8 cellular contexts compared by ENCODE assay signal in the genomic region with DNA sequence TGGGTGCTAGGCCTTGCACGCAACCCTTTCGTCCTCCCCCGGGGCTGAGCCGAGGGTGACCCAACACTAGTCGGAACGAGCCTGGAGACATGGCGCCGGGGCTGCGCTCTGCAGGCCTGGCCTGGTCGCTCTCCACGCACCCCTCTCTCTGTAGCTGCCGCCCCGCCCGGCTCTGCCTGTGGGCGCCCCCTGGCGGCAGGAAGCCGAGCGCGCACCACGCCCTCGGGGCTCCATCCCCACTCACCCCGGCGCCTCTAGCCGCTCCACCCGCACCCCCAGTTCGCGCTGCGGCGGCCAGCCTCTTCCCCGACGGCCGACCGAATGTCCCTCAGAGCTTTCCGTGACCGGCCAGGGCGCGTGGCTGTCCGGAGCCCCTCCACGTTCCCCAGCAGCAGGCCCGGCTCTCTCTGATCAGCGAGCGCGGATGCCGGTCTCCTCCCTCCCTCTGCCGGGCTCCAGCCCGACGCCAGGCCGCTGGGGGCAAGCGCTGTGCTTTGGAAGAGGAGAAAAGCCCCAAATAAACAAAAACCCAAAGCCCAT. TPM values are rescaled to one million over a fixed set of nuclear protein-coding genes. Genes with fewer than 3 reads are reported as not detected.
DNase-seq lines count a peak whose midpoint lies in the region; ATAC-seq and TF ChIP-seq lines count a peak whose summit lies in the region.

No MANE protein-coding gene starts in this region.

- H3K4me3 ChIP-seq in Jurkat, Clone E6-1 (ENCODE audit: low read length), result peak overlapping the region; percentile 26

- in situ Hi-C loops in T47D (cut with HindIII; ENCODE audit: low pct_unique_long_range_greater_than_20kb, low sequenced_read_pairs), result no loop called here

- no peak overlapping the region for H3K27ac ChIP-seq in VCaP

- no peaks in the 10 kb centered on the region for H3K36me3 Mint-ChIP-seq in immature natural killer cell

- peak overlapping the region in 3 of 5 donors; percentile 27 to 59 (median 45) for H3K4me3 Mint-ChIP-seq in immature natural killer cell

- H3K27ac Mint-ChIP-seq in immature natural killer cell, result no peak overlapping the region

- ATAC-seq in GM21786 (IDR thresholded peaks at IDR 0.05; ENCODE audit: unreplicated experiment), result peak; percentile 74

- DNase-seq in GM10266 (ENCODE audit: extremely low spot score) (peak; percentile 85), T47D (ENCODE audit: low read depth in 1 of 2, low spot score in 1 of 2) (peak; percentile 52 to 79), immature natural killer cell (peak; percentile 31 to 43 (median 41)), NCI-H226 (no peak)
- peak; percentile 10 for DNase-seq in Jurkat, Clone E6-1 (ENCODE audit: low read depth, low spot score)
- peak; percentile 80 for DNase-seq in stimulated activated CD4-positive, alpha-beta T cell treated with anti-CD3 and anti-CD28 coated beads, Interleukin-15, amount 100 ng/mL, for 24 hours

- peaks cover 0 to 4% (median 0%) of the 10 kb centered on the region in 6 donors for H3K9me3 Mint-ChIP-seq in immature natural killer cell

- TF ChIP-seq CTCF in GM10266 (IDR thresholded peaks at IDR 0.05; ENCODE audit: control insufficient read depth, insufficient read depth, low read depth, missing control alignments) (peak; percentile 80), VCaP (conservative IDR thresholded peaks at IDR 0.05) (peak; percentile 87)

- peaks cover 8 to 15% of the 10 kb centered on the region in 2 donors for H3K4me1 Mint-ChIP-seq in immature natural killer cell

- H3K27me3 Mint-ChIP-seq in immature natural killer cell (ENCODE audit: low read depth in 3 of 3), result peaks cover 18 to 41% (median 30%) of the 10 kb centered on the region in 3 donors

RNA-seq across cellular contexts. Expression of a gene that starts 29.1 kb away (rescaled TPM):
- not detected for polyA plus RNA-seq in Jurkat, Clone E6-1 (2012; ENCODE audit: insufficient read depth, insufficient read length)
- polyA plus RNA-seq in immature natural killer cell, result not detected

RNA-seq across cellular contexts. Expression of a gene that starts 30.1 kb away (rescaled TPM):
- not detected for polyA plus RNA-seq in Jurkat, Clone E6-1 (2012; ENCODE audit: insufficient read depth, insufficient read length)
- polyA plus RNA-seq in immature natural killer cell, result not detected
